In genomic region chr10:78029294-78030226, GRCh38 we compare ENCODE assay signal across 8 cellular contexts. TPM values are rescaled to one million over a fixed set of nuclear protein-coding genes. Genes with fewer than 3 reads are reported as not detected.
DNase-seq lines count a peak whose midpoint lies in the region; ATAC-seq, FAIRE-seq and TF ChIP-seq lines count a peak whose summit lies in the region.

Gene POLR3A (minus strand): TSS chr10:78029515. CDS start chr10:78029407, 108 bp downstream.

- intact Hi-C loops in left ventricle myocardium inferior (cut with micrococcal nuclease) (no loop called here), prostate gland (cut with DNase I) (loop anchor here (1.0 kb wide), 1 partner anchor 183 kb away; no protein-coding TSS in a partner anchor)

- DNase-seq in GM12891 (ENCODE audit: insufficient read length, low spot score) (peak; percentile 74), NCI-H1436 treated with DMSO at 0.1 percent for 48 hours (lab: John Stamatoyannopoulos, UW) (peak; percentile 69), T-helper 1 cell (peak; percentile 83 to 95 (median 86)), amniotic stem cell (lab: John Stamatoyannopoulos, UW) (peak; percentile 93), left ventricle myocardium inferior (peak; percentile 96), prostate gland (ENCODE audit: low spot score) (peak; percentile 91)

- FAIRE-seq in GM12891 (lab: Jason Lieb, UNC), result peak; percentile 79

- H3K4me1 ChIP-seq in left ventricle myocardium inferior (peaks cover 37% of the 10 kb centered on the region), prostate gland (replicated peaks) (peaks cover 5% of the 10 kb centered on the region), urinary bladder (ENCODE audit: insufficient read depth) (peaks cover 2% of the 10 kb centered on the region)

- ATAC-seq in HG02840 (IDR thresholded peaks at IDR 0.05; ENCODE audit: low FRiP score, unreplicated experiment), result peak; percentile 57

- H3K9me3 ChIP-seq in left ventricle myocardium inferior (replicated peaks) (no peaks in the 10 kb centered on the region), prostate gland (no peaks in the 10 kb centered on the region)

- TF ChIP-seq CTCF in left ventricle myocardium inferior (IDR thresholded peaks at IDR 0.05; ENCODE audit: borderline replicate concordance) (peak; percentile 77), prostate gland (IDR thresholded peaks at IDR 0.05) (peak; percentile 81 to 97 (median 90))

- under 1% methylated on average over 35 of the region's 35 CpGs for WGBS in prostate gland
- under 1% methylated on average over 35 of the region's 35 CpGs for WGBS in urinary bladder

- H3K4me3 ChIP-seq in left ventricle myocardium inferior (peak within 1 kb of the TSS; percentile 90), prostate gland (peak within 1 kb of the TSS; percentile 97), urinary bladder (ENCODE audit: low read depth, low read length) (peak within 1 kb of the TSS; percentile 82)

- no peaks in the 10 kb centered on the region for H3K27me3 ChIP-seq in left ventricle myocardium inferior (ENCODE audit: low read depth)
- H3K27me3 ChIP-seq in prostate gland (replicated peaks; ENCODE audit: insufficient read depth), result no peaks in the 10 kb centered on the region

- H3K36me3 ChIP-seq in left ventricle myocardium inferior (peaks cover 16% of the 10 kb centered on the region), prostate gland (no peaks in the 10 kb centered on the region), urinary bladder (ENCODE audit: insufficient read depth) (no peaks in the 10 kb centered on the region)

- H3K27ac ChIP-seq in left ventricle myocardium inferior (replicated peaks), result peak within 1 kb of the TSS; percentile 91
- peak within 1 kb of the TSS; percentile 46 to 82 for H3K27ac ChIP-seq in prostate gland
- no peak within 1 kb of the TSS for H3K27ac ChIP-seq in urinary bladder (ENCODE audit: low read depth)

- peak; percentile 82 for TF ChIP-seq POLR2A in GM12891 (IDR thresholded peaks at IDR 0.05; ENCODE audit: low read depth, low read length)
- TF ChIP-seq POLR2A in prostate gland (IDR thresholded peaks at IDR 0.05), result peak; percentile 20

TF ChIP-seq in GM12891, 5 proteins besides CTCF, POLR2A, EP300 and RAD21:
- TF ChIP-seq POLR2AphosphoS5 (IDR thresholded peaks at IDR 0.05; ENCODE audit: low read depth, low read length), result peak; percentile 86
- TF ChIP-seq POU2F2 (IDR thresholded peaks at IDR 0.05; ENCODE audit: low read depth, low read length), result peak; percentile 62; the same call in 1 of the 2 replicates
- peak; percentile 68; the same call in 1 of the 2 replicates for TF ChIP-seq TAF1 (IDR thresholded peaks at IDR 0.05; ENCODE audit: low read depth, low read length)
- no peak for TF ChIP-seq PAX5 (IDR thresholded peaks at IDR 0.05; ENCODE audit: insufficient read depth, low read length, severe bottlenecking)

RNA-seq across cellular contexts. Expression of gene POLR3A, which starts in this region (rescaled TPM):
- polyA plus RNA-seq in GM12891 (2012; ENCODE audit: low read depth, missing spikeins), result 6.3 TPM
- 8.2 TPM for total RNA-seq in left ventricle myocardium inferior
- 10 to 100 TPM; 17.5 to 18.7 TPM for total RNA-seq in prostate gland
- 14.5 TPM for total RNA-seq in urinary bladder
- 5.8 TPM for polyA plus RNA-seq in urinary bladder
